ENCODE assay signal across 8 cellular contexts in the genomic region with DNA sequence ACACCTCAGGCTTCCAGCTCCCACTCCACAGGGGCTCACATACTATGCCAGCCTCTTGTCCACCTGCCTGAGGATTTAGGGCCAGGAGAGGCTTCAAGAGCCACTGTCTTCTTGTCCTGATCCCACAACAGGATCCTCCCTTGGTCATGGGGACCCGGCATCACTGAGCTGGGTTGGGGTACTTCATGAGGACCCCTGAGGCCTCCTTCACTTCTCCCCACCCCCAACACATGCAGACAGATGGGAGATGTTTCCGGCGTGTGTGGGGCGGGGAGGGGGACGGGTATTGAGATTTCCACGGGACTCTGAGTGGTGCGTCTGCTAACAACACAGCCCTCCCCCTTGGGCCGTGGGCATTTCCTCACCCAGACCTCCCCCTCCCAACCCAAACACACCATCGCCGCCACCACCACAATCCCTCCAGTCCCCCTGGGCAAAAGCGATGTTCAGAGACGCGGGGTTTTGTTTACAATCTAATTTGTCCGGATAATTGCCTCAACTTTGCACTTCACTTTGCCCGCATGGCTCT. TPM values are rescaled to one million over a fixed set of nuclear protein-coding genes. Genes with fewer than 3 reads are reported as not detected.
DNase-seq lines count a peak whose midpoint lies in the region; ATAC-seq and TF ChIP-seq lines count a peak whose summit lies in the region.

No MANE protein-coding gene starts in this region.

- H3K36me3 ChIP-seq in Karpas-422 (ENCODE audit: insufficient read depth, low read length) = no peaks in the 10 kb centered on the region

- TF ChIP-seq CTCF in CD14-positive monocyte (IDR thresholded peaks at IDR 0.05) (no peak), choroid plexus epithelial cell (conservative IDR thresholded peaks at IDR 0.05; ENCODE audit: low read depth, low read length) (no peak)

- no peak for DNase-seq in CD14-positive monocyte (ENCODE audit: low spot score)
- DNase-seq in Karpas-422 = peak; percentile 48
- DNase-seq in choroid plexus epithelial cell (ENCODE audit: low read depth) = no peak
- DNase-seq in natural killer cell treated with Interleukin-12 subunit alpha and Interleukin-12 subunit beta and Interleukin-15 and Interleukin-18, amount 100 ng/mL, for 72 hours (ENCODE audit: low spot score) = no peak
- no peak for DNase-seq in NCI-H1105 (lab: John Stamatoyannopoulos, UW)

- H3K36me3 Mint-ChIP-seq in CD14-positive monocyte = peaks cover 7 to 10% of the 10 kb centered on the region in 2 donors
- H3K36me3 Mint-ChIP-seq in natural killer cell treated with Interleukin-12 subunit alpha and Interleukin-12 subunit beta and Interleukin-15 and Interleukin-18, amount 100 ng/mL, for 72 hours = peaks cover 5% of the 10 kb centered on the region

- peaks cover 30% of the 10 kb centered on the region for H3K4me1 Mint-ChIP-seq in CD14-positive monocyte
- H3K4me1 Mint-ChIP-seq in natural killer cell treated with Interleukin-12 subunit alpha and Interleukin-12 subunit beta and Interleukin-15 and Interleukin-18, amount 100 ng/mL, for 72 hours (ENCODE audit: low read depth in 2 of 2) = peaks cover 31 to 34% of the 10 kb centered on the region in 2 donors

- no peaks in the 10 kb centered on the region for H3K9me3 ChIP-seq in Karpas-422 (ENCODE audit: low read length)

- peaks cover 22% of the 10 kb centered on the region for H3K4me1 ChIP-seq in Karpas-422 (ENCODE audit: low read length)

- no peaks in the 10 kb centered on the region for H3K9me2 ChIP-seq in Karpas-422 (replicated peaks; ENCODE audit: insufficient read depth, low read length)

- H3K9ac ChIP-seq in Karpas-422 (ENCODE audit: low read length) = peak overlapping the region; percentile 86

- H3K79me2 ChIP-seq in Karpas-422 (ENCODE audit: low read length) = peaks cover 35% of the 10 kb centered on the region

- intact Hi-C loops in CD14-positive monocyte (cut with micrococcal nuclease) = no loop called here

- H3K27me3 Mint-ChIP-seq in CD14-positive monocyte (ENCODE audit: low read depth in 3 of 3) = peaks cover 53 to 68% (median 59%) of the 10 kb centered on the region in 3 donors
- H3K27me3 Mint-ChIP-seq in natural killer cell treated with Interleukin-12 subunit alpha and Interleukin-12 subunit beta and Interleukin-15 and Interleukin-18, amount 100 ng/mL, for 72 hours = no peaks in the 10 kb centered on the region

- no peaks in the 10 kb centered on the region; the same call in 1 of the 2 replicates for H3K27me3 ChIP-seq in Karpas-422 (ENCODE audit: low read length)

- H3K9me3 Mint-ChIP-seq in CD14-positive monocyte = peaks cover 0 to 20% (median 4%) of the 10 kb centered on the region in 7 donors
- no peaks in the 10 kb centered on the region for H3K9me3 Mint-ChIP-seq in natural killer cell treated with Interleukin-12 subunit alpha and Interleukin-12 subunit beta and Interleukin-15 and Interleukin-18, amount 100 ng/mL, for 72 hours

- no peak overlapping the region for H3K27ac ChIP-seq in Karpas-422 (ENCODE audit: low read length)

- H3K4me3 Mint-ChIP-seq in CD14-positive monocyte = peak overlapping the region; percentile 81 to 86
- peak overlapping the region; percentile 98 for H3K4me3 Mint-ChIP-seq in natural killer cell treated with Interleukin-12 subunit alpha and Interleukin-12 subunit beta and Interleukin-15 and Interleukin-18, amount 100 ng/mL, for 72 hours

- H3K4me3 ChIP-seq in Karpas-422 (ENCODE audit: low read length) = peak overlapping the region; percentile 76
- H3K4me3 ChIP-seq in choroid plexus epithelial cell (ENCODE audit: low read depth, low read length) = peak overlapping the region; percentile 78

- H4K20me1 ChIP-seq in Karpas-422 (ENCODE audit: insufficient read depth, low read depth, low read length) = peaks cover 35% of the 10 kb centered on the region; the same call in 1 of the 2 replicates

- H3K27ac Mint-ChIP-seq in CD14-positive monocyte = peak overlapping the region in 1 of 7 donors; percentile 35
- H3K27ac Mint-ChIP-seq in natural killer cell treated with Interleukin-12 subunit alpha and Interleukin-12 subunit beta and Interleukin-15 and Interleukin-18, amount 100 ng/mL, for 72 hours = peak overlapping the region; percentile 83 to 91

- peak overlapping the region; percentile 64 for H2AFZ ChIP-seq in Karpas-422 (ENCODE audit: low read length)

- H3K4me2 ChIP-seq in Karpas-422 (ENCODE audit: low read depth, low read length, poor library complexity, severe bottlenecking) = peak overlapping the region; percentile 95

- no peak for ATAC-seq in natural killer cell treated with Interleukin-12 subunit alpha and Interleukin-12 subunit beta and Interleukin-15 and Interleukin-18, amount 100 ng/mL, for 72 hours
- ATAC-seq in GM21576 (IDR thresholded peaks at IDR 0.05; ENCODE audit: unreplicated experiment) = no peak
- ATAC-seq in GM21360 (IDR thresholded peaks at IDR 0.05; ENCODE audit: unreplicated experiment) = no peak
- no peak for ATAC-seq in HG03280 (IDR thresholded peaks at IDR 0.05; ENCODE audit: unreplicated experiment)

RNA-seq across cellular contexts. Expression of a gene that starts 0.9 kb away (rescaled TPM):
- under 1 TPM; 0.62 to 0.65 TPM for polyA plus RNA-seq in CD14-positive monocyte
- 3.6 and 5.0 TPM in 2 replicates for total RNA-seq in Karpas-422 (2014; rRNA removed; shearing (Covaris generic); ENCODE audit: low replicate concordance)
- total RNA-seq in natural killer cell treated with Interleukin-12 subunit alpha and Interleukin-12 subunit beta and Interleukin-15 and Interleukin-18, amount 100 ng/mL, for 72 hours = 100 to 1,000 TPM in 1 of 2 donors, 10 to 100 TPM in 1; 52.4 to 110 TPM
